In genomic region chr9:113491147-113491546, GRCh38 we compare ENCODE assay signal across 6 cellular contexts. TPM values are rescaled to one million over a fixed set of nuclear protein-coding genes. Genes with fewer than 3 reads are reported as not detected.
A peak's percentile ranks its signal among the peaks of the same experiment; 100 is the strongest.
DNase-seq lines count a peak whose midpoint lies in the region; ATAC-seq and TF ChIP-seq lines count a peak whose summit lies in the region.
"Not testable (repeated sequence)": the region's sequence is repeated elsewhere in the genome, so short reads cannot be mapped to it uniquely, and the experiment has no call there.

No MANE protein-coding gene starts in this region.

- ATAC-seq in gastroesophageal sphincter, result not testable (repeated sequence)
- peak; percentile 26 to 39 for ATAC-seq in gastrocnemius medialis

- not testable (repeated sequence) for H3K27me3 ChIP-seq in ascending aorta; gastroesophageal sphincter; left ventricle myocardium inferior (ENCODE audit: low read depth); gastrocnemius medialis; tibial artery

- not testable (repeated sequence) for H3K9me3 ChIP-seq in ascending aorta; gastroesophageal sphincter; left ventricle myocardium inferior (replicated peaks); gastrocnemius medialis; tibial artery

- in situ Hi-C loops in gastrocnemius medialis (cut with MboI; ENCODE audit: low sequenced_read_pairs in 4 of 4), result not testable (repeated sequence)

- not testable (repeated sequence) for DNase-seq in ascending aorta (ENCODE audit: low spot score in 2 of 2); left ventricle myocardium inferior; tibial artery
- peak in 1 of 2 donors; percentile 35 for DNase-seq in gastrocnemius medialis

- WGBS in gastroesophageal sphincter (ENCODE audit: low coverage in 1 of 2), 2 donors, result 92% methylated on average over 4 of the region's 4 CpGs; no CpG with 5 or more reads in 1 of the 2 donors

- TF ChIP-seq CTCF in VCaP (conservative IDR thresholded peaks at IDR 0.05); ascending aorta (IDR thresholded peaks at IDR 0.05); gastroesophageal sphincter (IDR thresholded peaks at IDR 0.05); left ventricle myocardium inferior (IDR thresholded peaks at IDR 0.05; ENCODE audit: borderline replicate concordance); gastrocnemius medialis (IDR thresholded peaks at IDR 0.05 in 4 of 5, conservative IDR thresholded peaks at IDR 0.05 in 1 of 5); tibial artery (IDR thresholded peaks at IDR 0.05): not testable (repeated sequence)

- not testable (repeated sequence) for TF ChIP-seq EP300 in gastroesophageal sphincter (IDR thresholded peaks at IDR 0.05)

- H3K4me1 ChIP-seq in ascending aorta (peaks cover 11 to 53% of the 10 kb centered on the region in 2 donors), gastroesophageal sphincter (peaks cover 4 to 59% (median 16%) of the 10 kb centered on the region in 3 donors), left ventricle myocardium inferior (peaks cover 51% of the 10 kb centered on the region), gastrocnemius medialis (peaks cover 41 to 53% of the 10 kb centered on the region in 2 donors), tibial artery (peaks cover 0 to 81% (median 47%) of the 10 kb centered on the region in 4 donors)

- not testable (repeated sequence) for TF ChIP-seq POLR2A in gastroesophageal sphincter (IDR thresholded peaks at IDR 0.05); gastrocnemius medialis (IDR thresholded peaks at IDR 0.05)

- intact Hi-C loops in ascending aorta (cut with DNase I); left ventricle myocardium inferior (cut with micrococcal nuclease); tibial artery (cut with DNase I; ENCODE audit: low total_unique reads): not testable (repeated sequence)
- intact Hi-C loops in gastrocnemius medialis (cut with DNase I; ENCODE audit: low total_unique reads), result loop anchor here (2.0 kb wide), 1 partner anchor 46 kb away; no protein-coding TSS in a partner anchor

- H3K27ac ChIP-seq in VCaP, result peak overlapping the region; percentile 68; the same call in 1 of the 2 replicates
- peak overlapping the region; percentile 78 to 92 for H3K27ac ChIP-seq in ascending aorta
- peak overlapping the region in 3 of 4 donors; percentile 68 to 76 (median 75) for H3K27ac ChIP-seq in gastroesophageal sphincter
- H3K27ac ChIP-seq in left ventricle myocardium inferior (replicated peaks), result peak overlapping the region; percentile 70
- H3K27ac ChIP-seq in gastrocnemius medialis, result peak overlapping the region; percentile 83 to 87 (median 84)
- H3K27ac ChIP-seq in tibial artery, result peak overlapping the region; percentile 66 to 73

- not testable (repeated sequence) for H3K36me3 ChIP-seq in ascending aorta, gastroesophageal sphincter, left ventricle myocardium inferior, gastrocnemius medialis, tibial artery

- H3K4me3 ChIP-seq in ascending aorta, gastroesophageal sphincter, left ventricle myocardium inferior, gastrocnemius medialis, tibial artery: not testable (repeated sequence)

RNA-seq across cellular contexts. Expression of gene RGS3, which starts 27.6 kb away (rescaled TPM):
- total RNA-seq in ascending aorta (125 TPM), gastroesophageal sphincter (100 to 1,000 TPM in 1 of 4 donors, 10 to 100 TPM in 3; 43.9 to 122 (median 72.7) TPM), left ventricle myocardium inferior (187 TPM), gastrocnemius medialis (10 to 100 TPM in 2 of 4 donors, 1 to 10 TPM in 2; 5.9 to 11.8 (median 9.8) TPM)
